In the genomic region with DNA sequence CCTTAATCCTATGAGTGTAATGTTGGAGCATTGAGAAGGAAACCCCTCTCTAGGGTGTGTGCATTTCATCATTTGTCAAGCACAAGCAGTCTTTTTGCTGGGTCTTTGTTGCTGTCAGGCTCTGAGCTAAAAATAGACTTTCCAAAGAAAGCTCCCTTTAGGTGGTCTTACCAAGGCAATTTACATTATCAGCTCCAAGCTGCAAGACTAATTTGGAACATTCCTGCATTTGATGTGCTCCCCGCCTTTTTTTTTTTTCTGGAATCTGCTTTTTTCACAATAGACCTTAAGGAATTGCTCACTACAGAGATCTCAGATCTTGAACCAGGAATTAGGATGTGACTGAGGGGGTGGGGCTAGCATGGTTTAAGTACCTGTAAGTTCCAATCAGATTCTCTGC, we compare ENCODE assay signal across 24 cellular contexts.
DNase-seq lines count a peak whose midpoint lies in the region; ATAC-seq, FAIRE-seq and TF ChIP-seq lines count a peak whose summit lies in the region.
"Had no signal": no experiment of that assay in that cellular context is flagged by ENCODE, and none has a peak within 500 bp of the region (broad histone marks: within the 10 kb centered on the region; RNA-seq: fewer than 3 reads in every experiment).

No MANE protein-coding gene starts in this region.

- ATAC-seq in A549, result no peak
- ATAC-seq: SK-N-SH treated with all-trans-retinoic acid at 6 μM for 48 hours had no signal

- H2AK5ac ChIP-seq in neuronal stem cell (ENCODE audit: low read depth, low read length) (no peak overlapping the region), mesenchymal stem cell (ENCODE audit: low read length, severe bottlenecking) (no peak overlapping the region)

- no peak for TF ChIP-seq EP300 in A549 (IDR thresholded peaks at IDR 0.05)

- H4K8ac ChIP-seq in neuronal stem cell (ENCODE audit: low read depth, low read length) (no peak overlapping the region), mesenchymal stem cell (ENCODE audit: low read length) (no peak overlapping the region)

- H3K27me3 ChIP-seq in HUES6 (ENCODE audit: control insufficient read depth, insufficient read depth, low read length) (no peaks in the 10 kb centered on the region), iPS-20b (ENCODE audit: insufficient read depth, low read length) (no peaks in the 10 kb centered on the region), neuronal stem cell (ENCODE audit: control insufficient read depth in 3 of 3, insufficient read depth in 3 of 3, low read depth in 1 of 3, low read length in 3 of 3) (no peaks in the 10 kb centered on the region), mesenchymal stem cell (ENCODE audit: control insufficient read depth in 1 of 2, insufficient read depth in 1 of 2, low read length in 2 of 2) (no peaks in the 10 kb centered on the region)
- H3K27me3 ChIP-seq: Peyer's patch had no signal

- H3K9ac ChIP-seq in HUES6 (ENCODE audit: low read length) (no peak overlapping the region), iPS-20b (ENCODE audit: low read depth, low read length) (peak overlapping the region; percentile 30; the same call in 1 of the 2 replicates), neuronal stem cell (ENCODE audit: low read depth, low read length, poor library complexity) (no peak overlapping the region), mesenchymal stem cell (ENCODE audit: low read length) (no peak overlapping the region)

- 0 out of 3 replicates have a peak overlapping the region, but pooled peaks have one; percentile 20 for H3K4me2 ChIP-seq in A549
- no peak overlapping the region for H3K4me2 ChIP-seq in neuronal stem cell (ENCODE audit: insufficient read depth, low read length, poor library complexity, severe bottlenecking)
- H3K4me2 ChIP-seq in mesenchymal stem cell (ENCODE audit: low read length, poor library complexity, severe bottlenecking), result no peak overlapping the region

- H3K4ac ChIP-seq in neuronal stem cell (ENCODE audit: low read length) (no peak overlapping the region), mesenchymal stem cell (ENCODE audit: low read depth in 1 of 2, low read length in 2 of 2) (no peak overlapping the region)

- H3K23ac ChIP-seq in neuronal stem cell (ENCODE audit: low read depth, low read length, poor library complexity) (no peak overlapping the region), mesenchymal stem cell (ENCODE audit: low read length in 2 of 2) (no peak overlapping the region)

- H3K9me3 ChIP-seq in A549, result no peaks in the 10 kb centered on the region
- H3K9me3 ChIP-seq in HUES6 (ENCODE audit: control insufficient read depth, insufficient read depth, low read depth, low read length), result 0 out of 2 replicates have a peak, but pooled peaks cover 2% of the 10 kb centered on the region
- peaks cover 4% of the 10 kb centered on the region; the same call in 1 of the 2 replicates for H3K9me3 ChIP-seq in iPS-20b (ENCODE audit: insufficient read depth, low read depth, low read length)
- no peaks in the 10 kb centered on the region for H3K9me3 ChIP-seq in neuronal stem cell (replicated peaks in 1 of 2; ENCODE audit: control insufficient read depth in 2 of 2, insufficient read depth in 1 of 2, low read depth in 1 of 2, low read length in 2 of 2)
- peaks cover 10% of the 10 kb centered on the region for H3K9me3 ChIP-seq in mesenchymal stem cell (ENCODE audit: control insufficient read depth, low read length)

- intact Hi-C loops in head of caudate nucleus (cut with DNase I), result no loop called here

- H3K36me3 ChIP-seq in HUES6 (ENCODE audit: control insufficient read depth, insufficient read depth, low read length) (no peaks in the 10 kb centered on the region), iPS-20b (ENCODE audit: insufficient read depth, low read depth, low read length) (no peaks in the 10 kb centered on the region), neuronal stem cell (replicated peaks in 1 of 2; ENCODE audit: control insufficient read depth in 2 of 2, insufficient read depth in 2 of 2, low read length in 2 of 2) (no peaks in the 10 kb centered on the region), mesenchymal stem cell (ENCODE audit: control insufficient read depth in 1 of 2, insufficient read depth in 2 of 2, low read depth in 1 of 2, low read length in 2 of 2) (no peaks in the 10 kb centered on the region)
- H3K36me3 ChIP-seq: Peyer's patch had no signal

- no peaks in the 10 kb centered on the region for H3K79me1 ChIP-seq in neuronal stem cell (ENCODE audit: low read depth, low read length)
- H3K79me1 ChIP-seq in mesenchymal stem cell (replicated peaks; ENCODE audit: low read length, poor library complexity, severe bottlenecking), result no peaks in the 10 kb centered on the region

- H2BK12ac ChIP-seq in neuronal stem cell (ENCODE audit: low read length) (no peak overlapping the region), mesenchymal stem cell (ENCODE audit: low read length in 2 of 2) (no peak overlapping the region)

- H3K4me1 ChIP-seq in A549 (peaks cover 7% of the 10 kb centered on the region), HUES6 (ENCODE audit: control insufficient read depth, insufficient read depth, low read length) (peaks cover 18% of the 10 kb centered on the region), iPS-20b (ENCODE audit: insufficient read depth, low read length) (peaks cover 21% of the 10 kb centered on the region), neuronal stem cell (ENCODE audit: control insufficient read depth in 2 of 2, insufficient read depth in 1 of 2, low read depth in 1 of 2, low read length in 2 of 2) (peaks cover 0 to 6% of the 10 kb centered on the region in 2 donors), mesenchymal stem cell (ENCODE audit: control insufficient read depth, insufficient read depth, low read depth, low read length) (no peaks in the 10 kb centered on the region)
- H3K4me1 ChIP-seq: Peyer's patch had no signal

- no peak overlapping the region for H2BK120ac ChIP-seq in neuronal stem cell (ENCODE audit: low read depth, low read length)
- H2BK120ac ChIP-seq in mesenchymal stem cell (ENCODE audit: low read depth, low read length), result no peak overlapping the region

- DNase-seq in A549 (ENCODE audit: low read depth in 1 of 2, low spot score in 1 of 2) (no peak), neuronal stem cell (ENCODE audit: low spot score) (peak; percentile 9), activated gamma-delta T cell (lab: John Stamatoyannopoulos, UW) (no peak), mesenchymal stem cell (no peak), head of caudate nucleus (no peak)
- DNase-seq: 8988T; AML-193; CD8-positive, alpha-beta memory T cell; GDM1; HFFc6; KG1; NCI-H1092 treated with DMSO at 0.1 percent for 48 hours; NCI-H146; NCI-H2029; NCI-H226; NCI-H510A treated with DMSO at 0.1 percent for 48 hours; NCI-H748 treated with DMSO at 0.1 percent for 48 hours; Peyer's patch had no signal

- H2BK5ac ChIP-seq in neuronal stem cell (ENCODE audit: low read length) (no peak overlapping the region), mesenchymal stem cell (ENCODE audit: low read depth, low read length, poor library complexity, severe bottlenecking) (no peak overlapping the region)

- H3K27ac ChIP-seq in A549 (no peak overlapping the region), HUES6 (ENCODE audit: low read depth, low read length) (no peak overlapping the region), iPS-20b (ENCODE audit: low read length) (peak overlapping the region; percentile 67), neuronal stem cell (replicated peaks; ENCODE audit: low read length) (no peak overlapping the region), mesenchymal stem cell (ENCODE audit: low read length, poor library complexity, severe bottlenecking) (no peak overlapping the region)
- H3K27ac ChIP-seq: C4-2B, Peyer's patch had no signal

- no peak overlapping the region for H3K14ac ChIP-seq in neuronal stem cell (ENCODE audit: low read length)
- H3K14ac ChIP-seq in mesenchymal stem cell (ENCODE audit: low read length in 2 of 2), result no peak overlapping the region

- no peak for TF ChIP-seq POLR2A in A549 (IDR thresholded peaks at IDR 0.05; ENCODE audit: low read length)

- no peak overlapping the region for H3K18ac ChIP-seq in neuronal stem cell (ENCODE audit: low read length)
- H3K18ac ChIP-seq in mesenchymal stem cell (ENCODE audit: low read depth in 1 of 2, low read length in 2 of 2), result no peak overlapping the region

- H3K4me3 ChIP-seq in A549 (no peak overlapping the region), HUES6 (ENCODE audit: low read depth, low read length) (peak overlapping the region; percentile 10; the same call in 1 of the 2 replicates), iPS-20b (ENCODE audit: low read length) (peak overlapping the region; percentile 31; the same call in 1 of the 2 replicates), neuronal stem cell (ENCODE audit: low read length in 2 of 2) (no peak overlapping the region), mesenchymal stem cell (ENCODE audit: insufficient read depth in 1 of 2, low read depth in 1 of 2, low read length in 2 of 2) (no peak overlapping the region)
- H3K4me3 ChIP-seq: Peyer's patch had no signal

- TF ChIP-seq RAD21 in A549 (conservative IDR thresholded peaks at IDR 0.05 in 1 of 2, IDR thresholded peaks at IDR 0.05 in 1 of 2), result no peak

- H2AFZ ChIP-seq in neuronal stem cell (ENCODE audit: low read length), result no peak overlapping the region
- no peak overlapping the region for H2AFZ ChIP-seq in mesenchymal stem cell (ENCODE audit: low read depth, low read length)

- 43% methylated on average over 1 of the region's 1 CpG for WGBS in A549 (ENCODE audit: missing lambda C conversion rate)
- WGBS in neuronal stem cell (ENCODE audit: extremely low coverage in 2 of 2, insufficient read length in 2 of 2, insufficient replicate concordance in 1 of 2), 2 donors, result no CpG with 5 or more reads among the region's 1 CpG
- 20% methylated on average over 1 of the region's 1 CpG for WGBS in mesenchymal stem cell

- TF ChIP-seq CTCF in A549 (IDR thresholded peaks at IDR 0.05), result no peak

- H4K91ac ChIP-seq in neuronal stem cell (ENCODE audit: low read depth, low read length, poor library complexity), result no peak overlapping the region
- no peak overlapping the region for H4K91ac ChIP-seq in mesenchymal stem cell (ENCODE audit: low read length)

- POLR2A ChIA-PET in A549 (lab: Yijun Ruan, JAX), result no interaction called here

- H2BK15ac ChIP-seq in neuronal stem cell (ENCODE audit: low read length) (no peak overlapping the region), mesenchymal stem cell (ENCODE audit: low read depth, poor library complexity, severe bottlenecking) (no peak overlapping the region)

- no peak for FAIRE-seq in A549 (lab: Jason Lieb, UNC)
- FAIRE-seq: GM19239, H54 had no signal

- CTCF ChIA-PET in A549 (lab: Yijun Ruan, JAX), result interaction anchor here (0.9 kb wide), 1 partner anchor 12 kb away, joined by 3 read pairs; no protein-coding TSS in a partner anchor

TF ChIP-seq in A549, 52 proteins besides CTCF, POLR2A, EP300 and RAD21 (continues in another document):
- TF ChIP-seq CEBPB (IDR thresholded peaks at IDR 0.05) (no peak), RARB (CRISPR knock-in tag; IDR thresholded peaks at IDR 0.05) (no peak), USF2 (IDR thresholded peaks at IDR 0.05) (no peak)

Comparison
In these comparisons a context has a peak if more than half of its experiments do, and no peak if none do; other contexts are left out.
1. H3K4me3 ChIP-seq: peak in HUES6 (single experiment) and iPS-20b (single experiment); none in A549 (single experiment), neuronal stem cell (0 of 2) and mesenchymal stem cell (0 of 2).